Comparison of ENCODE assay signal across 17 cellular contexts in the genomic region with DNA sequence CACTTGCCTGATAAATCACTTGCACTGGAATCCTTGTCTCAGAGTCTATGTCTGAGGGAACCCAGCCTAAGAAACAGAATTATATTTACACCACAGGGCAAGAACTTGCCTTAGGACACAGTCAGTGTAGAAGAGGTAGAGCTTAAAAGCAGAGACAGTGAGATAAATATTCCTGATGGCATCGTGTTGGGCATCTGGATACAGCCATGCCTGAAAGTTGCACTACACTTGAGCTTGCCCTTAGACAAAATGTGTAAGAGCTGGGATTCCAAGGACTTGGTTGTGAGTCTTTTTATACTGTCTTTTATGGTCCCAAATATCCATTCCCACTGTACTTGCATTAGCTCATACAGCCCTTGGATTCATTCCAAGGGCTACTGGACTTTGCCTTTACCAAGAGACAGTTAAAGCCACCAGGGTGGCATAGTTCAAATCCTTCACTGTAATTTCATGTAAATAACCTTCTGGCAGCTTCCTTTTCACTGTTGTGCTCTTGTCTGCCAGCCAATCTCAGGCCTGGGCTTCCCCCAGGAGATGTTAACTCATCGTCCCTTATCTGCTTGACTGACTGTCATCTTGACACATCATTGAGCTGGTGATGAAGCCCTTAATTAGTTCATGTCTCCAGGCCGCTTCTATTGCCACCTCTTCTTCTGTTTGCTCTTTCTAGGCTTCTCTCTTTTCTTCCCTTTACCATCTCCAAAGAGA.
A peak's percentile ranks its signal among the peaks of the same experiment; 100 is the strongest.
DNase-seq lines count a peak whose midpoint lies in the region; ATAC-seq, FAIRE-seq and TF ChIP-seq lines count a peak whose summit lies in the region.
"Had no signal": no experiment of that assay in that cellular context is flagged by ENCODE, and none has a peak within 500 bp of the region (broad histone marks: within the 10 kb centered on the region; RNA-seq: fewer than 3 reads in every experiment).

No MANE protein-coding gene starts in this region.

- H3K4me2 ChIP-seq in neuronal stem cell (ENCODE audit: insufficient read depth, low read length, poor library complexity, severe bottlenecking) = no peak overlapping the region

- H3K14ac ChIP-seq in neuronal stem cell (ENCODE audit: low read length) = no peak overlapping the region

- no peaks in the 10 kb centered on the region for H3K4me1 Mint-ChIP-seq in activated T-cell treated with anti-CD3 and anti-CD28 coated beads, Interleukin-2, amount 50 U/mL, for 72 hours (ENCODE audit: low read depth)
- H3K4me1 Mint-ChIP-seq: neural crest cell had no signal

- FAIRE-seq in pancreas (lab: Jason Lieb, UNC) = no peak

- no peak overlapping the region for H4K91ac ChIP-seq in neuronal stem cell (ENCODE audit: low read depth, low read length, poor library complexity)

- H3K9ac ChIP-seq in neuronal stem cell (ENCODE audit: low read depth, low read length, poor library complexity) = no peak overlapping the region

- no peak overlapping the region for H2BK12ac ChIP-seq in neuronal stem cell (ENCODE audit: low read length)

- no peak overlapping the region for H2AFZ ChIP-seq in neuronal stem cell (ENCODE audit: low read length)

- no peak overlapping the region for H3K18ac ChIP-seq in neuronal stem cell (ENCODE audit: low read length)

- ATAC-seq in pancreas = peak in 3 of 4 donors; percentile 22 to 40 (median 34)
- ATAC-seq in activated T-cell treated with anti-CD3 and anti-CD28 coated beads, Interleukin-2, amount 50 U/mL, for 72 hours (replicated peaks in 1 of 2) = no peak
- no peak for ATAC-seq in HG02623 (IDR thresholded peaks at IDR 0.05; ENCODE audit: unreplicated experiment)
- ATAC-seq: lower lobe of right lung, Right ventricle myocardium inferior had no signal

- H3K4me3 Mint-ChIP-seq in activated T-cell treated with anti-CD3 and anti-CD28 coated beads, Interleukin-2, amount 50 U/mL, for 72 hours = no peak overlapping the region
- H3K4me3 Mint-ChIP-seq: dendritic cell treated with granulocyte-macrophage colony-stimulating factor and Interleukin-4, amounts not matched to agents 40 ng/mL and 50 ng/mL, for 4 days; neural crest cell had no signal

- no peaks in the 10 kb centered on the region for H3K36me3 Mint-ChIP-seq in activated T-cell treated with anti-CD3 and anti-CD28 coated beads, Interleukin-2, amount 50 U/mL, for 72 hours (ENCODE audit: insufficient read depth in 2 of 2)

- H3K4me3 ChIP-seq in pancreas (no peak overlapping the region), neuronal stem cell (ENCODE audit: low read length in 2 of 2) (no peak overlapping the region)
- H3K4me3 ChIP-seq: esophagus muscularis mucosa, lower lobe of right lung, suprapubic skin had no signal

- H3K9me3 ChIP-seq in pancreas (no peaks in the 10 kb centered on the region), neuronal stem cell (replicated peaks in 1 of 2; ENCODE audit: control insufficient read depth in 2 of 2, insufficient read depth in 1 of 2, low read depth in 1 of 2, low read length in 2 of 2) (no peaks in the 10 kb centered on the region)
- H3K9me3 ChIP-seq: esophagus muscularis mucosa, lower lobe of right lung, suprapubic skin had no signal

- H3K79me1 ChIP-seq in neuronal stem cell (ENCODE audit: low read depth, low read length) = no peaks in the 10 kb centered on the region

- no peak overlapping the region for H2BK15ac ChIP-seq in neuronal stem cell (ENCODE audit: low read length)

- no peak overlapping the region for H4K8ac ChIP-seq in neuronal stem cell (ENCODE audit: low read depth, low read length)

- peak; percentile 59 for DNase-seq in HT-29 (ENCODE audit: low spot score)
- peak; percentile 35 for DNase-seq in NCI-H748 treated with DMSO at 0.1 percent for 48 hours (lab: John Stamatoyannopoulos, UW)
- peak; percentile 50 for DNase-seq in glomerular visceral epithelial cell (ENCODE audit: extremely low spot score)
- DNase-seq in pancreas = no peak
- DNase-seq in neuronal stem cell (ENCODE audit: low spot score) = no peak
- no peak for DNase-seq in activated T-cell treated with anti-CD3 and anti-CD28 coated beads, Interleukin-2, amount 50 U/mL, for 72 hours
- DNase-seq: activated CD4-positive, CD25-positive, alpha-beta regulatory T cell treated with anti-CD3 and anti-CD28 coated beads, Interleukin-2, amount 50 U/mL, for 72 hours; activated naive CD4-positive, alpha-beta T cell; lower lobe of right lung; T-helper 2 cell had no signal

- H3K4ac ChIP-seq in neuronal stem cell (ENCODE audit: low read length) = no peak overlapping the region

- intact Hi-C loops in pancreas (cut with DNase I) = no loop called here

- H3K27ac ChIP-seq in pancreas = no peak overlapping the region
- no peak overlapping the region for H3K27ac ChIP-seq in neuronal stem cell (replicated peaks; ENCODE audit: low read length)
- H3K27ac ChIP-seq: C4-2B, esophagus muscularis mucosa, lower lobe of right lung, suprapubic skin had no signal

- H3K4me1 ChIP-seq in pancreas = no peaks in the 10 kb centered on the region
- H3K4me1 ChIP-seq in neuronal stem cell (ENCODE audit: control insufficient read depth in 2 of 2, insufficient read depth in 1 of 2, low read depth in 1 of 2, low read length in 2 of 2) = no peaks in the 10 kb centered on the region
- H3K4me1 ChIP-seq: esophagus muscularis mucosa, lower lobe of right lung had no signal

- H3K27ac Mint-ChIP-seq in activated T-cell treated with anti-CD3 and anti-CD28 coated beads, Interleukin-2, amount 50 U/mL, for 72 hours = no peak overlapping the region
- H3K27ac Mint-ChIP-seq: dendritic cell treated with granulocyte-macrophage colony-stimulating factor and Interleukin-4, amounts not matched to agents 40 ng/mL and 50 ng/mL, for 4 days had no signal

- H3K9me3 Mint-ChIP-seq in activated T-cell treated with anti-CD3 and anti-CD28 coated beads, Interleukin-2, amount 50 U/mL, for 72 hours = peaks cover 3 to 4% of the 10 kb centered on the region in 2 donors
- H3K9me3 Mint-ChIP-seq: dendritic cell treated with granulocyte-macrophage colony-stimulating factor and Interleukin-4, amounts not matched to agents 40 ng/mL and 50 ng/mL, for 4 days; neural crest cell had no signal

- no peak overlapping the region for H3K23ac ChIP-seq in neuronal stem cell (ENCODE audit: low read depth, low read length, poor library complexity)

- TF ChIP-seq CTCF in pancreas (IDR thresholded peaks at IDR 0.05) = no peak

- H3K27me3 Mint-ChIP-seq in activated T-cell treated with anti-CD3 and anti-CD28 coated beads, Interleukin-2, amount 50 U/mL, for 72 hours (ENCODE audit: low read depth) = no peaks in the 10 kb centered on the region
- H3K27me3 Mint-ChIP-seq: dendritic cell treated with granulocyte-macrophage colony-stimulating factor and Interleukin-4, amounts not matched to agents 40 ng/mL and 50 ng/mL, for 4 days had no signal

- no peak overlapping the region for H2BK5ac ChIP-seq in neuronal stem cell (ENCODE audit: low read length)

- no peaks in the 10 kb centered on the region for H3K27me3 ChIP-seq in pancreas
- H3K27me3 ChIP-seq in neuronal stem cell (ENCODE audit: control insufficient read depth in 3 of 3, insufficient read depth in 3 of 3, low read depth in 1 of 3, low read length in 3 of 3) = no peaks in the 10 kb centered on the region
- H3K27me3 ChIP-seq: esophagus muscularis mucosa, suprapubic skin had no signal

- no peak overlapping the region for H2AK5ac ChIP-seq in neuronal stem cell (ENCODE audit: low read depth, low read length)

- 45 to 53% methylated on average over 3 of the region's 3 CpGs for WGBS in pancreas, 2 donors
- no CpG with 5 or more reads among the region's 3 CpGs for WGBS in neuronal stem cell (ENCODE audit: extremely low coverage in 2 of 2, insufficient read length in 2 of 2, insufficient replicate concordance in 1 of 2), 2 donors

- H2BK120ac ChIP-seq in neuronal stem cell (ENCODE audit: low read depth, low read length) = no peak overlapping the region

- H3K36me3 ChIP-seq in pancreas (no peaks in the 10 kb centered on the region), neuronal stem cell (replicated peaks in 1 of 2; ENCODE audit: control insufficient read depth in 2 of 2, insufficient read depth in 2 of 2, low read length in 2 of 2) (no peaks in the 10 kb centered on the region)
- H3K36me3 ChIP-seq: esophagus muscularis mucosa, lower lobe of right lung, suprapubic skin had no signal

Comparison
In these comparisons a context has a peak if more than half of its experiments do, and no peak if none do; other contexts are left out.
1. DNase-seq: peak in HT-29 (single experiment), NCI-H748 treated with DMSO at 0.1 percent for 48 hours (single experiment) and glomerular visceral epithelial cell (single experiment); none in pancreas (0 of 6), neuronal stem cell (single experiment) and activated T-cell treated with anti-CD3 and anti-CD28 coated beads, Interleukin-2, amount 50 U/mL, for 72 hours (0 of 2).
2. ATAC-seq: peak in pancreas (3 of 4); none in activated T-cell treated with anti-CD3 and anti-CD28 coated beads, Interleukin-2, amount 50 U/mL, for 72 hours (0 of 2) and HG02623 (single experiment).